Comparison of ENCODE assay signal across 8 cellular contexts in the genomic region with DNA sequence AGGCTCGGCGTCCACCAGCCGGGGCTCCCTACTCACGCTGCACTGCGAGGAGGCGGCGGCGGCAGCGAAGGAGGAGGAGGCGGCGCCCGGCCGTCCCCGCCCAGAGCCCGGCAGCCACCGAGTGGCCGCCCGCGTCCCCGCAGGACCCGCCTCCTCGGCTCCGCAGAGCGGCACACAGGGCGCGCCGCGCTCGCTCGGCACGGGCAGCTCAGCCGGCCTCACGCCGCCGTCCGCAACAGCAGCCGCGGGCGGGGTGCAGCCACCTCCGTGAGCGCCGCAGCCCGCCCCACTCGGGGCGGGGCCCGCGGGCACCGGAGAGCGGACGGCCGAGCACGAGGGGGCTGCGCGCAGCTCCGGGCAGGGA. TPM values are rescaled to one million over a fixed set of nuclear protein-coding genes. Genes with fewer than 3 reads are reported as not detected.
A peak's percentile ranks its signal among the peaks of the same experiment; 100 is the strongest.
DNase-seq lines count a peak whose midpoint lies in the region; ATAC-seq and TF ChIP-seq lines count a peak whose summit lies in the region.

TSS of gene ATP2B1 (minus strand) at position 46 of the 364 bp plus-strand sequence. CDS start 52,952 bp downstream, outside the sequence.

- CTCF ChIA-PET in AG04450 (lab: Charles Lee) = interaction anchor here (0.7 to 1.5 kb wide), 2 partner anchors 74 to 714 kb away, joined by 3 read pairs; no protein-coding TSS in a partner anchor
- CTCF ChIA-PET in activated CD4-positive, alpha-beta T cell treated with anti-CD3 and anti-CD28 coated beads for 36 hours (lab: Charles Lee) = interaction anchor here (0.9 to 1.5 kb wide), 3 partner anchors 109 to 164 kb away, joined by 3 to 5 read pairs (median 3); no protein-coding TSS in a partner anchor

- H3K27ac ChIP-seq in AG04450 (ENCODE audit: low read depth, low read length) = peak within 1 kb of the TSS; percentile 96
- peak within 1 kb of the TSS; percentile 97 for H3K27ac ChIP-seq in layer of hippocampus (ENCODE audit: low read depth, low read length)

- peaks cover 9% of the 10 kb centered on the region for H3K36me3 Mint-ChIP-seq in activated CD4-positive, alpha-beta T cell treated with anti-CD3 and anti-CD28 coated beads for 36 hours (ENCODE audit: low read depth)

- peaks cover 36% of the 10 kb centered on the region for H3K4me1 Mint-ChIP-seq in activated CD4-positive, alpha-beta T cell treated with anti-CD3 and anti-CD28 coated beads for 36 hours

- H3K4me3 ChIP-seq in AG04450 (ENCODE audit: low read depth, low read length) (peak within 1 kb of the TSS; percentile 82), choroid plexus epithelial cell (ENCODE audit: low read depth, low read length) (peak within 1 kb of the TSS; percentile 92)

- peak within 1 kb of the TSS; percentile 85 for H3K4me3 Mint-ChIP-seq in activated CD4-positive, alpha-beta T cell treated with anti-CD3 and anti-CD28 coated beads for 36 hours

- H3K27me3 ChIP-seq in AG04450 (ENCODE audit: control insufficient read depth, insufficient read depth, low read length) (no peaks in the 10 kb centered on the region), layer of hippocampus (ENCODE audit: control insufficient read depth, insufficient read depth, low read length) (no peaks in the 10 kb centered on the region)

- ATAC-seq in GM18868 (IDR thresholded peaks at IDR 0.05; ENCODE audit: unreplicated experiment) (peak; percentile 62), HG03103 (IDR thresholded peaks at IDR 0.05; ENCODE audit: low read depth, unreplicated experiment) (peak; percentile 50)
- ATAC-seq in activated CD4-positive, alpha-beta T cell treated with anti-CD3 and anti-CD28 coated beads for 36 hours = peak; percentile 75

- peak; percentile 61 for DNase-seq in AG04450 (ENCODE audit: low read depth, low spot score)
- DNase-seq in NCI-H345 treated with DMSO at 0.1 percent for 48 hours (lab: John Stamatoyannopoulos, UW; ENCODE audit: unreplicated experiment) = peak; percentile 48
- DNase-seq in activated CD4-positive, alpha-beta T cell treated with anti-CD3 and anti-CD28 coated beads for 36 hours = peak; percentile 89
- DNase-seq in choroid plexus epithelial cell (ENCODE audit: low read depth) = peak; percentile 90
- DNase-seq in stimulated activated CD4-positive, alpha-beta T cell treated with anti-CD3 and anti-CD28 coated beads, Interleukin-1b, Interleukin-23, amount 100 ng/mL, for 48 hours = peak; percentile 79

- TF ChIP-seq CTCF in AG04450 (IDR thresholded peaks at IDR 0.05; ENCODE audit: low read depth, low read length) (0 out of 2 replicates have a peak, but pooled peaks have one; percentile 17), choroid plexus epithelial cell (conservative IDR thresholded peaks at IDR 0.05; ENCODE audit: low read depth, low read length) (peak; percentile 30)

- H3K27me3 Mint-ChIP-seq in activated CD4-positive, alpha-beta T cell treated with anti-CD3 and anti-CD28 coated beads for 36 hours = no peaks in the 10 kb centered on the region

- intact Hi-C loops in activated CD4-positive, alpha-beta T cell treated with anti-CD3 and anti-CD28 coated beads for 36 hours (cut with DNase I, micrococcal nuclease) = loop anchor here (1.0 to 5.0 kb wide), 20 partner anchors 45 to 1566 kb away; partner anchors contain the start of genes CEP290 (in 1 of the 2), POC1B (in 1 of the 2) and TMTC3 (in 1 of the 2)

- peaks cover 4% of the 10 kb centered on the region for H3K9me3 Mint-ChIP-seq in activated CD4-positive, alpha-beta T cell treated with anti-CD3 and anti-CD28 coated beads for 36 hours (ENCODE audit: low read depth)

- POLR2A ChIA-PET in AG04450 (lab: Yijun Ruan, JAX) = interaction anchor here (0.5 to 2.1 kb wide), 18 partner anchors 9 to 489 kb away, joined by 3 to 14 read pairs (median 4); no protein-coding TSS in a partner anchor
- POLR2A ChIA-PET in activated CD4-positive, alpha-beta T cell treated with anti-CD3 and anti-CD28 coated beads for 36 hours (lab: Charles Lee) = interaction anchor here (0.5 to 1.1 kb wide), 3 partner anchors 21 to 420 kb away, joined by 3 to 4 read pairs (median 3); no protein-coding TSS in a partner anchor

- H3K27ac Mint-ChIP-seq in activated CD4-positive, alpha-beta T cell treated with anti-CD3 and anti-CD28 coated beads for 36 hours = peak within 1 kb of the TSS; percentile 90

- H3K9me3 ChIP-seq in AG04450 (ENCODE audit: control insufficient read depth, insufficient read depth, low read length) = no peaks in the 10 kb centered on the region; the same call in 1 of the 2 replicates

RNA-seq across cellular contexts. Expression of gene ATP2B1, which starts in this region (rescaled TPM):
- polyA plus RNA-seq in AG04450 (2011; rRNA removed) = 33.3 and 42.7 TPM in 2 replicates
- polyA minus RNA-seq in AG04450 (2011; rRNA and poly(A)+ RNA removed) = 31.0 and 48.3 TPM in 2 replicates
- 10 to 100 TPM; 18.8 to 19.7 TPM for total RNA-seq in activated CD4-positive, alpha-beta T cell treated with anti-CD3 and anti-CD28 coated beads for 36 hours

Comparison
In these comparisons a context has a peak if more than half of its experiments do, and no peak if none do; other contexts are left out.
1. Peak in every context shown above with its lines: DNase-seq, ATAC-seq, H3K4me3 ChIP-seq and H3K27ac ChIP-seq.